Comparison of ENCODE assay signal across 16 cellular contexts in genomic region chrX:9087291-9087690, GRCh38. TPM values are rescaled to one million over a fixed set of nuclear protein-coding genes. Genes with fewer than 3 reads are reported as not detected.
"Had no signal": no experiment of that assay in that cellular context is flagged by ENCODE, and none has a peak within 500 bp of the region (broad histone marks: within the 10 kb centered on the region; RNA-seq: fewer than 3 reads in every experiment).

No MANE protein-coding gene starts in this region.

RNA-seq across cellular contexts. Expression of gene FAM9B, which starts 53.4 kb away (rescaled TPM):
- total RNA-seq: activated B cell treated with CpG ODN at 0.5 μM for 24 hours; activated CD4-positive, alpha-beta memory T cell treated with anti-CD3 and anti-CD28 coated beads for 36 hours; activated CD4-positive, alpha-beta T cell treated with anti-CD3 and anti-CD28 coated beads, Interleukin-2, amount 10 ng/mL, durations not matched to agents 24 days and 14 days; activated CD8-positive, alpha-beta memory T cell treated with anti-CD3 and anti-CD28 coated beads for 36 hours; activated CD8-positive, alpha-beta T cell treated with anti-CD3 and anti-CD28 coated beads for 36 hours; activated naive CD4-positive, alpha-beta T cell treated with anti-CD3 and anti-CD28 coated beads for 36 hours; activated naive CD4-positive, alpha-beta T cell treated with anti-CD3 and anti-CD28 coated beads, Interleukin-2, amount 50 U/mL, for 72 hours; activated naive CD8-positive, alpha-beta T cell treated with anti-CD3 and anti-CD28 coated beads for 36 hours; activated T-cell treated with anti-CD3 and anti-CD28 coated beads, Interleukin-2, amount 50 U/mL, for 4 hours; activated T-cell treated with anti-CD3 and anti-CD28 coated beads, Interleukin-2, amount 50 U/mL, for 72 hours; activated T-helper 1 cell treated with anti-CD3 and anti-CD28 coated beads, Interleukin-12 subunit alpha, Interleukin-12 subunit beta, Interleukin-2, Interleukin-4 antibody, amounts not matched to agents 30 ng/mL and 10 ng/mL and 1 ng/mL, durations not matched to agents 14 hours and 24 hours and 36 hours; aorta; astrocyte; body of pancreas; breast epithelium; cardiac septum had no signal
- polyA plus RNA-seq: aorta had no signal
